Comparison of ENCODE assay signal across 22 cellular contexts in the genomic region with DNA sequence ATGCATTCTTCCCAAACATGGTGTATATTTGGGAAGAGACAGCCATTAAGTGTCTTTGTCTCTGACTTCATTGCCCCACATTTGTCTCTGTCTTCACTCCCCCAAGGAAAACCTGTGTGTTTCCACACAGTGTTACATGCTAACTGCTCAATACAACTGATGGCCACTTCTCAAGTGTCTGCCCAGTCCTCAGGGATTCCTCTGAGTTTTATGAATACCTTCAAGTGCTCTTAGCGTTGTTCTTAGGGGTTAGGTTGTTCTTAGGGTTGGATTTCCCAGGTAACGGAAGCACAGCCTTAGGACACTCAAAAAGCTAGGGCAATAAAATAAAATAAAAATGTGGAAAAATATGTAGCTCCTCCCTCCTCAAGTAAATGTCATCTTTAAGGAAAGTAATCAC.
DNase-seq lines count a peak whose midpoint lies in the region; ATAC-seq, FAIRE-seq and TF ChIP-seq lines count a peak whose summit lies in the region.
"Had no signal": no experiment of that assay in that cellular context is flagged by ENCODE, and none has a peak within 500 bp of the region (broad histone marks: within the 10 kb centered on the region; RNA-seq: fewer than 3 reads in every experiment).

No MANE protein-coding gene starts in this region.

- H3K36me3 ChIP-seq in OCI-LY3 (replicated peaks; ENCODE audit: low read depth, low read length), result peaks cover 7% of the 10 kb centered on the region
- no peaks in the 10 kb centered on the region for H3K36me3 ChIP-seq in left lung
- H3K36me3 ChIP-seq in pancreas, result no peaks in the 10 kb centered on the region
- no peaks in the 10 kb centered on the region for H3K36me3 ChIP-seq in mucosa of descending colon (ENCODE audit: low read depth)

- TF ChIP-seq CTCF in OCI-LY3 (IDR thresholded peaks at IDR 0.05; ENCODE audit: low read depth, low read length) (no peak), left lung (IDR thresholded peaks at IDR 0.05) (no peak), pancreas (IDR thresholded peaks at IDR 0.05) (no peak), mucosa of descending colon (IDR thresholded peaks at IDR 0.05) (no peak)

- no peaks in the 10 kb centered on the region for H4K20me1 ChIP-seq in OCI-LY3 (ENCODE audit: insufficient read depth, low read length)

- WGBS in pancreas, 2 donors, result 42 to 43% methylated on average over 2 of the region's 2 CpGs

- no peak overlapping the region for H2AFZ ChIP-seq in OCI-LY3 (ENCODE audit: low read depth, low read length)

- FAIRE-seq in GM12891 (lab: Jason Lieb, UNC) (peak; percentile 5), pancreas (lab: Jason Lieb, UNC) (no peak)
- FAIRE-seq: H1 had no signal

- H3K27ac Mint-ChIP-seq in stimulated activated memory B cell treated with anti-CD40 and anti-IgM and Interleukin-4, amounts not matched to agents 10 μg/mL and 1 μg/mL and 100 μg/mL, for 72 hours, result no peak overlapping the region

- TF ChIP-seq POLR2A in GM12891 (IDR thresholded peaks at IDR 0.05; ENCODE audit: low read depth, low read length), result no peak

- H3K4me1 Mint-ChIP-seq in stimulated activated memory B cell treated with anti-CD40 and anti-IgM and Interleukin-4, amounts not matched to agents 10 μg/mL and 1 μg/mL and 100 μg/mL, for 72 hours, result peaks cover 37% of the 10 kb centered on the region

- DNase-seq in GM12891 (ENCODE audit: insufficient read length, low spot score) (no peak), left lung (no peak), COR-L47 (lab: John Stamatoyannopoulos, UW) (no peak), pancreas (no peak), mucosa of descending colon (no peak)
- DNase-seq: DMS153, HCEC 1CT, KBM-7, MV-4-11, NCI-H1105, NCI-H1436 treated with DMSO at 0.1 percent for 48 hours, NCI-H2029, NCI-H226, NCI-H510A, NCI-H69, SHP77, SW 1271 had no signal

- ATAC-seq in left lung (peak; percentile 83), pancreas (no peak), mucosa of descending colon (no peak)
- ATAC-seq in stimulated activated memory B cell treated with anti-CD40 and anti-IgM and Interleukin-4, amounts not matched to agents 10 μg/mL and 1 μg/mL and 100 μg/mL, for 72 hours, result no peak
- ATAC-seq: Panc1 had no signal

- H3K9me3 ChIP-seq in OCI-LY3 (ENCODE audit: insufficient read depth, low read length) (no peaks in the 10 kb centered on the region), left lung (no peaks in the 10 kb centered on the region), pancreas (no peaks in the 10 kb centered on the region), mucosa of descending colon (no peaks in the 10 kb centered on the region)

- H3K4me3 ChIP-seq in OCI-LY3 (ENCODE audit: low read length) (no peak overlapping the region), left lung (no peak overlapping the region), pancreas (no peak overlapping the region), mucosa of descending colon (no peak overlapping the region)

- H3K4me2 ChIP-seq in OCI-LY3 (ENCODE audit: low read length), result no peak overlapping the region

- no peaks in the 10 kb centered on the region for H3K79me2 ChIP-seq in OCI-LY3 (ENCODE audit: low read length)

- intact Hi-C loops in left lung (cut with DNase I), result no loop called here
- intact Hi-C loops in pancreas (cut with DNase I), result no loop called here
- intact Hi-C loops in mucosa of descending colon (cut with DNase I, micrococcal nuclease), result no loop called here

- H3K4me3 Mint-ChIP-seq in stimulated activated memory B cell treated with anti-CD40 and anti-IgM and Interleukin-4, amounts not matched to agents 10 μg/mL and 1 μg/mL and 100 μg/mL, for 72 hours, result no peak overlapping the region

- no peak overlapping the region; the same call in 1 of the 2 replicates for H3K9ac ChIP-seq in OCI-LY3 (ENCODE audit: low read length)

- H3K27me3 Mint-ChIP-seq in stimulated activated memory B cell treated with anti-CD40 and anti-IgM and Interleukin-4, amounts not matched to agents 10 μg/mL and 1 μg/mL and 100 μg/mL, for 72 hours, result no peaks in the 10 kb centered on the region

- H3K36me3 Mint-ChIP-seq in stimulated activated memory B cell treated with anti-CD40 and anti-IgM and Interleukin-4, amounts not matched to agents 10 μg/mL and 1 μg/mL and 100 μg/mL, for 72 hours, result no peaks in the 10 kb centered on the region

- H3K27ac ChIP-seq in OCI-LY3 (ENCODE audit: low read length) (peak overlapping the region; percentile 96), left lung (no peak overlapping the region), pancreas (no peak overlapping the region)
- H3K27ac ChIP-seq: RWPE1 had no signal

- H3K9me3 Mint-ChIP-seq in stimulated activated memory B cell treated with anti-CD40 and anti-IgM and Interleukin-4, amounts not matched to agents 10 μg/mL and 1 μg/mL and 100 μg/mL, for 72 hours, result no peaks in the 10 kb centered on the region

- H3K4me1 ChIP-seq in OCI-LY3 (ENCODE audit: low read length) (peaks cover 68% of the 10 kb centered on the region), left lung (peaks cover 0 to 9% of the 10 kb centered on the region in 2 donors), pancreas (no peaks in the 10 kb centered on the region), mucosa of descending colon (ENCODE audit: low read depth) (no peaks in the 10 kb centered on the region)

- H3K27me3 ChIP-seq in OCI-LY3 (ENCODE audit: low read depth, low read length) (no peaks in the 10 kb centered on the region), left lung (no peaks in the 10 kb centered on the region), pancreas (no peaks in the 10 kb centered on the region)

TF ChIP-seq in GM12891, 5 proteins besides CTCF, POLR2A, EP300 and RAD21:
- TF ChIP-seq POU2F2 (IDR thresholded peaks at IDR 0.05; ENCODE audit: low read depth, low read length) (no peak), TAF1 (IDR thresholded peaks at IDR 0.05; ENCODE audit: low read depth, low read length) (no peak), POLR2AphosphoS5 (IDR thresholded peaks at IDR 0.05; ENCODE audit: low read depth, low read length) (no peak), SPI1 (IDR thresholded peaks at IDR 0.05; ENCODE audit: low read depth, low read length) (no peak), PAX5 (IDR thresholded peaks at IDR 0.05; ENCODE audit: insufficient read depth, low read length, severe bottlenecking) (no peak)
TF ChIP-seq in GM12891: peak in this region for 0.
